ENCODE assay signal across 26 cellular contexts in genomic region chr10:70472799-70473452, GRCh38. TPM values are rescaled to one million over a fixed set of nuclear protein-coding genes. Genes with fewer than 3 reads are reported as not detected.
DNase-seq lines count a peak whose midpoint lies in the region; ATAC-seq, FAIRE-seq and TF ChIP-seq lines count a peak whose summit lies in the region.
"Had no signal": no experiment of that assay in that cellular context is flagged by ENCODE, and none has a peak within 500 bp of the region (broad histone marks: within the 10 kb centered on the region; RNA-seq: fewer than 3 reads in every experiment).

No MANE protein-coding gene starts in this region.

- no peaks in the 10 kb centered on the region for H3K9me1 ChIP-seq in K562 (ENCODE audit: control insufficient read depth, insufficient read depth, low read length)

- H3K4me1 ChIP-seq in BLaER1 = peaks cover 70% of the 10 kb centered on the region
- H3K4me1 ChIP-seq in K562 (replicated peaks in 1 of 2; ENCODE audit: control insufficient read depth in 2 of 2, insufficient read depth in 2 of 2, low read length in 2 of 2) = peaks cover 0 to 4% of the 10 kb centered on the region in 2 experiments; a peak in 4 of 5 replicates
- H3K4me1 ChIP-seq: BE2C had no signal

- POLR2A ChIA-PET in K562 (lab: Yijun Ruan, JAX) = no interaction called here

- TF ChIP-seq EP300 in K562 (IDR thresholded peaks at IDR 0.05; ENCODE audit: low read length) = no peak

- no peaks in the 10 kb centered on the region for H4K20me1 ChIP-seq in BLaER1
- peaks cover 15% of the 10 kb centered on the region for H4K20me1 ChIP-seq in K562 (replicated peaks; ENCODE audit: control insufficient read depth, insufficient read depth, low read length)

- H3K9ac ChIP-seq in BLaER1 (no peak overlapping the region), K562 (ENCODE audit: insufficient read depth in 1 of 2, low read depth in 2 of 2, low read length in 2 of 2) (no peak overlapping the region)

- TF ChIP-seq CTCF in K562 (IDR thresholded peaks at IDR 0.05 in 2 of 3, conservative IDR thresholded peaks at IDR 0.05 in 1 of 3; ENCODE audit: insufficient read depth in 2 of 3, low read depth in 1 of 3, low read length in 3 of 3) = no peak

- FAIRE-seq in GM12892 (lab: Jason Lieb, UNC) (peak; percentile 14), K562 (lab: Jason Lieb, UNC) (no peak)
- FAIRE-seq: A204.1, GM12878, GM18507 had no signal

- H3K4me3 ChIP-seq in BLaER1 (no peak overlapping the region), K562 (no peak overlapping the region)
- H3K4me3 ChIP-seq: GM12878, GM23338 had no signal

- CTCF ChIA-PET in K562 (lab: Yijun Ruan, JAX; ENCODE audit: low intra/inter-chr PET ratio) = no interaction called here

- H3K27ac ChIP-seq in BLaER1 (no peak overlapping the region), K562 (ENCODE audit: extremely low read depth, low read depth, low read length) (no peak overlapping the region)
- H3K27ac ChIP-seq: HL-60 had no signal

- intact Hi-C loops in K562 (cut with micrococcal nuclease) = no loop called here

- DNase-seq in GM12892 (ENCODE audit: insufficient read length) (no peak), K562 (ENCODE audit: extremely low read depth in 1 of 4, low spot score in 3 of 4) (no peak), iPS-NIHi11 (ENCODE audit: low spot score) (peak; percentile 7), NCI-H748 (lab: John Stamatoyannopoulos, UW; ENCODE audit: unreplicated experiment) (no peak)
- DNase-seq in activated CD8-positive, alpha-beta memory T cell treated with anti-CD3 and anti-CD28 coated beads, Interleukin-2, amount 50 U/mL, for 4 hours = no peak
- DNase-seq: ACHN; BE2C; CD4-positive, alpha-beta memory T cell; DND-41; EL; H7; KG1 had no signal

- H3K36me3 ChIP-seq in BLaER1 = no peaks in the 10 kb centered on the region
- H3K36me3 ChIP-seq in K562 (ENCODE audit: control insufficient read depth, insufficient read depth, low read length) = no peaks in the 10 kb centered on the region; the same call in 2 of the 3 replicates
- H3K36me3 ChIP-seq: BE2C had no signal

- no peak for TF ChIP-seq POLR2A in GM12892 (IDR thresholded peaks at IDR 0.05; ENCODE audit: low read depth, low read length)
- no peak for TF ChIP-seq POLR2A in K562 (conservative IDR thresholded peaks at IDR 0.05)

- H3K27me3 ChIP-seq in BLaER1 (no peaks in the 10 kb centered on the region), K562 (ENCODE audit: control insufficient read depth in 2 of 2, insufficient read depth in 2 of 2, low read length in 2 of 2) (peaks cover 47 to 87% of the 10 kb centered on the region in 2 experiments)
- H3K27me3 ChIP-seq: BE2C had no signal

- H3K9me3 ChIP-seq in BLaER1 = no peaks in the 10 kb centered on the region
- no peaks in the 10 kb centered on the region for H3K9me3 ChIP-seq in K562 (replicated peaks; ENCODE audit: control insufficient read depth, insufficient read depth, low read depth, low read length)
- H3K9me3 ChIP-seq: BE2C had no signal

- BruUV-seq in K562 (replicated peaks; lab: Mats Ljungman, UMichigan) = no TSS peak

- ATAC-seq in K562 = no peak
- no peak for ATAC-seq in HG03520 (IDR thresholded peaks at IDR 0.05; ENCODE audit: unreplicated experiment)
- ATAC-seq in HG02840 (IDR thresholded peaks at IDR 0.05; ENCODE audit: low FRiP score, unreplicated experiment) = no peak
- ATAC-seq: GM12878, GM23338, HCT116 had no signal

- in situ Hi-C loops in K562 (cut with MboI) = no loop called here

- H3K4me2 ChIP-seq in BLaER1 (peak overlapping the region; percentile 26; the same call in 1 of the 2 replicates), K562 (ENCODE audit: insufficient read depth, low read length) (no peak overlapping the region)
- H3K4me2 ChIP-seq: GM23338 had no signal

- WGBS in K562 (ENCODE audit: insufficient coverage, low coverage, missing lambda C conversion rate) = 0% methylated on average over 8 of the region's 8 CpGs

- H3K79me2 ChIP-seq in K562 (ENCODE audit: control insufficient read depth, insufficient read depth, low read length) = no peaks in the 10 kb centered on the region

- no peak overlapping the region for H2AFZ ChIP-seq in K562 (ENCODE audit: low read depth, low read length)
- H2AFZ ChIP-seq: GM23338 had no signal

- TF ChIP-seq RAD21 in K562 (CRISPR knock-in tag; conservative IDR thresholded peaks at IDR 0.05 in 1 of 2, IDR thresholded peaks at IDR 0.05 in 1 of 2) = no peak

TF ChIP-seq in K562, 482 proteins besides CTCF, POLR2A, EP300 and RAD21:
- TF ChIP-seq HMG20A (CRISPR knock-in tag; conservative IDR thresholded peaks at IDR 0.05) = no peak
- TF ChIP-seq RBM25 (IDR thresholded peaks at IDR 0.05; ENCODE audit: low read depth, low read length, severe bottlenecking) = peak; percentile 81
- peak; percentile 59 for TF ChIP-seq BCOR (IDR thresholded peaks at IDR 0.05)
- peak in 1 of 2 experiments; percentile 40; a peak in 1 of 4 replicates for TF ChIP-seq RCOR1 (IDR thresholded peaks at IDR 0.05; ENCODE audit: borderline replicate concordance in 1 of 2, low read depth in 2 of 2, low read length in 2 of 2)

RNA-seq across cellular contexts. Expression of gene PALD1, which starts 5.6 kb away (rescaled TPM):
- polyA plus RNA-seq in GM12892 (2012; ENCODE audit: missing spikeins) = 2.2 TPM
- total RNA-seq in K562 (2011; cell fraction: chromatin; rRNA removed; ENCODE audit: low replicate concordance) = 0.14 and 0.72 TPM in 2 replicates
- total RNA-seq in K562 (2011; cell fraction: nucleolus; rRNA removed) = 0.26 and 0.67 TPM in 2 replicates
- 0.15 and 0.29 TPM in 2 replicates for total RNA-seq in K562 (2011; cell fraction: nucleoplasm; rRNA removed)
- total RNA-seq in K562 (2014; rRNA removed) (0.09 and 0.16 TPM in 2 replicates), K562 (2014; rRNA removed; fragmentation: Illumina TruSeq; extraction: Trizol) (0.03 and 0.07 TPM in 2 replicates), K562 (2015; rRNA removed; fragmentation: Illumina TruSeq; extraction: Trizol) (0.04 and 0.07 TPM in 2 replicates), K562 (2021) (0.27 and 0.29 TPM in 2 replicates)
- polyA plus RNA-seq in K562 (2011; rRNA removed) (0.13 and 0.26 TPM in 2 replicates), K562 (2014; fragmentation: Illumina TruSeq; extraction: Trizol) (0.03 and 0.15 TPM in 2 replicates), K562 (2014; fragmentation: Nextera tagmentation; extraction: Ambion mirVana) (not detected), K562 (2014; rRNA removed) (0.13 and 0.15 TPM in 2 replicates)
- polyA plus RNA-seq in K562 (2011; cell fraction: cytosol; rRNA removed) = 0.18 and 0.25 TPM in 2 replicates
- 0.53 and 0.81 TPM in 2 replicates for polyA plus RNA-seq in K562 (2011; cell fraction: nucleus; rRNA removed)
- 0.08 and 0.11 TPM in 2 replicates for polyA plus RNA-seq in K562 (2012)
- 0.15 and 0.25 TPM in 2 replicates for polyA minus RNA-seq in K562 (2011; rRNA and poly(A)+ RNA removed)
- 0.19 TPM in 1 of 2 replicates, not detected in the other for polyA minus RNA-seq in K562 (2011; cell fraction: cytosol; rRNA and poly(A)+ RNA removed)
- polyA minus RNA-seq in K562 (2011; cell fraction: nucleus; rRNA and poly(A)+ RNA removed) = under 0.01 and 0.44 TPM in 2 replicates
- total RNA-seq: CD4-positive, alpha-beta memory T cell had no signal
- polyA plus RNA-seq: CD4-positive, alpha-beta memory T cell had no signal

RNA-seq across cellular contexts. Expression of gene NODAL, which starts 31.4 kb away (rescaled TPM):
- polyA plus RNA-seq in GM12892 (2012; ENCODE audit: missing spikeins) = not detected
- not detected in 2 replicates for total RNA-seq in K562 (2011; cell fraction: chromatin; rRNA removed; ENCODE audit: low replicate concordance)
- not detected in 2 replicates for total RNA-seq in K562 (2011; cell fraction: nucleolus; rRNA removed)
- total RNA-seq in K562 (2011; cell fraction: nucleoplasm; rRNA removed) = not detected in 2 replicates
- total RNA-seq in K562 (2014; rRNA removed) (not detected in 2 replicates), K562 (2014; rRNA removed; fragmentation: Illumina TruSeq; extraction: Trizol) (not detected in 2 replicates), K562 (2015; rRNA removed; fragmentation: Illumina TruSeq; extraction: Trizol) (not detected in 2 replicates), K562 (2021) (not detected in 2 replicates)
- polyA plus RNA-seq in K562 (2011; rRNA removed) (not detected in 2 replicates), K562 (2014; fragmentation: Illumina TruSeq; extraction: Trizol) (not detected in 2 replicates), K562 (2014; fragmentation: Nextera tagmentation; extraction: Ambion mirVana) (not detected), K562 (2014; rRNA removed) (not detected in 2 replicates)
- not detected in 2 replicates for polyA plus RNA-seq in K562 (2011; cell fraction: cytosol; rRNA removed)
- polyA plus RNA-seq in K562 (2011; cell fraction: nucleus; rRNA removed) = not detected in 2 replicates
- not detected in 2 replicates for polyA plus RNA-seq in K562 (2012)
- polyA minus RNA-seq in K562 (2011; rRNA and poly(A)+ RNA removed) = not detected in 2 replicates
- polyA minus RNA-seq in K562 (2011; cell fraction: cytosol; rRNA and poly(A)+ RNA removed) = not detected in 2 replicates
- not detected in 2 replicates for polyA minus RNA-seq in K562 (2011; cell fraction: nucleus; rRNA and poly(A)+ RNA removed)
- total RNA-seq: CD4-positive, alpha-beta memory T cell; G401; GM12878; HT1080; LHCN-M2 had no signal
- polyA plus RNA-seq: CD14-positive monocyte, GM12878, IgD-negative memory B cell had no signal
